In genomic region chr12:132152411-132152821, GRCh38 we compare ENCODE assay signal across 1 cellular context.
TF ChIP-seq lines count a peak whose summit lies in the region.

No MANE protein-coding gene starts in this region.

TF ChIP-seq in HepG2, 621 proteins besides CTCF, POLR2A, EP300 and RAD21:
- TF ChIP-seq ZNF441 (CRISPR knock-in tag; IDR thresholded peaks at IDR 0.05; ENCODE audit: borderline replicate concordance) = no peak
- TF ChIP-seq ZNF883 (CRISPR knock-in tag; IDR thresholded peaks at IDR 0.05; ENCODE audit: not compliant biosample characterization) = no peak
- no peak for TF ChIP-seq IRX3 (CRISPR knock-in tag; IDR thresholded peaks at IDR 0.05; ENCODE audit: borderline replicate concordance, low read depth)
- TF ChIP-seq ZNF83 (CRISPR knock-in tag; IDR thresholded peaks at IDR 0.05; ENCODE audit: borderline replicate concordance) = no peak
- no peak for TF ChIP-seq SOX13 (IDR thresholded peaks at IDR 0.05)
- TF ChIP-seq SOX13 (CRISPR knock-in tag; conservative IDR thresholded peaks at IDR 0.05 in 1 of 2, IDR thresholded peaks at IDR 0.05 in 1 of 2) = no peak
- TF ChIP-seq RORA (CRISPR knock-in tag; IDR thresholded peaks at IDR 0.05) = no peak
- TF ChIP-seq MLXIP (CRISPR knock-in tag; IDR thresholded peaks at IDR 0.05; ENCODE audit: borderline replicate concordance) = no peak
- TF ChIP-seq GATAD2A (CRISPR knock-in tag; IDR thresholded peaks at IDR 0.05) = no peak
- TF ChIP-seq HDAC1 (CRISPR knock-in tag; IDR thresholded peaks at IDR 0.05) = no peak
- TF ChIP-seq FOXC1 (CRISPR knock-in tag; IDR thresholded peaks at IDR 0.05; ENCODE audit: borderline replicate concordance) = no peak
- TF ChIP-seq ZBTB2 (CRISPR knock-in tag; IDR thresholded peaks at IDR 0.05; ENCODE audit: low read depth) = no peak
- no peak for TF ChIP-seq ZNF282 (IDR thresholded peaks at IDR 0.05; ENCODE audit: partially characterized antibody)
- TF ChIP-seq TGIF2 (CRISPR knock-in tag; IDR thresholded peaks at IDR 0.05) = no peak
- no peak for TF ChIP-seq ZNF570 (CRISPR knock-in tag; IDR thresholded peaks at IDR 0.05; ENCODE audit: borderline replicate concordance)
- TF ChIP-seq TRIM22 (IDR thresholded peaks at IDR 0.05) = no peak
- TF ChIP-seq PLSCR1 (CRISPR knock-in tag; IDR thresholded peaks at IDR 0.05; ENCODE audit: borderline replicate concordance) = no peak
- no peak for TF ChIP-seq ZFP90 (CRISPR knock-in tag; IDR thresholded peaks at IDR 0.05; ENCODE audit: borderline replicate concordance)
